ENCODE assay signal across 9 cellular contexts in the genomic region with DNA sequence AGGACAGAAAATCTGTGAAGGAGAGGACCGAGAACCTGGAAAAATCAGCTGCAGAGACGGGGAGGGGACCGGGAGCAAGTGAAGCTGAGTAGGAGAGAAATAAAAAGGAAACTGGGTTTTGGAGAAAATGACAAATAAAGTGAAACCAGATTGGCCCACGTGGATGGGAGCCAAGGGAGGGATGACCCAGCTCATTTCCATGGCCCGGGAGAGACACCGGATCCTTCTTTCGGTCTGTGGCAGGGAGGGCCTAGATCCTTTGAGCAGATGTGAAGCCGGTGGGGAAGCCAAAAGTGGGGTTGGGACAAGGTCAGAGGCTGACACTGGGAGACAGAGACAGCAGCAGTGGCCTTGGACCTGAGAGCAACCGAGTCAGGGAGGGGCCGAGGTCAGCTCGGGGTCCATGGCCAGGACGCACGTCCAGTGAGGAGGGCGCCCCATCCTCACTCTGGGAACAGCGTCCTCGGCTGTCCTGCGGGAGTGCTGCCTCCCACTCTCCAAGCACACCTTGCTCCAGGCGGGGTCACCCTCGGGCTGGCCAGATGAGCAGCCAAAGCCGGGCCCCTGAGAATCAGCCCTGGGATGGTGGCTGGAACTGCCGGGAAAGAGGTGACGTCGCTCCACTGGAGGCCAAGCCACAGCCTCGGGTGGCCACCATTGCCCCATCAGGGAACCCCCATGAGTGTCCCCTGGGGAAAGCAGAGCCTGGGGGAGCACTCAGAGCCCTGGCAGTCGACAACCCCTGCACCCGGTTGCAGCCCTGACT. TPM values are rescaled to one million over a fixed set of nuclear protein-coding genes. Genes with fewer than 3 reads are reported as not detected.
DNase-seq lines count a peak whose midpoint lies in the region; ATAC-seq and TF ChIP-seq lines count a peak whose summit lies in the region.
"Had no signal": no experiment of that assay in that cellular context is flagged by ENCODE, and none has a peak within 500 bp of the region (broad histone marks: within the 10 kb centered on the region; RNA-seq: fewer than 3 reads in every experiment).

No MANE protein-coding gene starts in this region.

- H3K27me3 Mint-ChIP-seq in GM23338 (ENCODE audit: insufficient read depth, low read depth, poor library complexity): peaks cover 4% of the 10 kb centered on the region

- no peaks in the 10 kb centered on the region for H3K9me2 ChIP-seq in GM23338 (ENCODE audit: insufficient read depth)
- H3K9me2 ChIP-seq in MM.1S (replicated peaks; ENCODE audit: insufficient read depth, low read length): no peaks in the 10 kb centered on the region

- H3K9me3 Mint-ChIP-seq in GM23338: no peaks in the 10 kb centered on the region

- 79% methylated on average over 26 of the region's 26 CpGs for WGBS in liver
- WGBS in stomach, 5 donors: 81 to 88% (median 85%) methylated on average over 13 to 26 of the region's 26 CpGs

- H3K4me3 Mint-ChIP-seq in GM23338: no peak overlapping the region

- TF ChIP-seq POLR2A in stomach (IDR thresholded peaks at IDR 0.05): no peak

- DNase-seq in GM23338 (ENCODE audit: low spot score) (no peak), caudate nucleus (lab: John Stamatoyannopoulos, UW) (peak in 2 of 61 donors; percentile 16 to 36), stomach (no peak), NCI-H2029 treated with DMSO at 0.1 percent for 48 hours (lab: John Stamatoyannopoulos, UW) (no peak), MM.1S (no peak), NCI-H345 treated with DMSO at 0.1 percent for 48 hours (lab: John Stamatoyannopoulos, UW; ENCODE audit: unreplicated experiment) (no peak), NCI-H446 treated with DMSO at 0.1 percent for 48 hours (lab: John Stamatoyannopoulos, UW) (no peak)
- DNase-seq: amniotic stem cell had no signal

- intact Hi-C loops in stomach (cut with DNase I; ENCODE audit: low total_unique reads): no loop called here

- H3K4me1 ChIP-seq in GM23338 (ENCODE audit: insufficient read depth) (no peaks in the 10 kb centered on the region), liver (ENCODE audit: control insufficient read depth in 4 of 4, insufficient read depth in 4 of 4, low read length in 3 of 4) (peaks cover 0 to 9% (median 0%) of the 10 kb centered on the region in 4 donors), stomach (peaks cover 0 to 19% (median 12%) of the 10 kb centered on the region in 4 donors), MM.1S (ENCODE audit: low read length) (no peaks in the 10 kb centered on the region)

- 0 out of 2 replicates have a peak, but pooled peaks cover 5% of the 10 kb centered on the region for H3F3A ChIP-seq in GM23338 (replicated peaks; ENCODE audit: low read depth)
- no peaks in the 10 kb centered on the region for H3F3A ChIP-seq in MM.1S (ENCODE audit: insufficient read depth, low read length)

- no peaks in the 10 kb centered on the region for H3K36me3 ChIP-seq in GM23338 (ENCODE audit: insufficient read depth)
- H3K36me3 ChIP-seq in liver (ENCODE audit: control insufficient read depth in 4 of 4, insufficient read depth in 3 of 4, low read depth in 1 of 4, low read length in 3 of 4): peaks cover 8 to 27% (median 16%) of the 10 kb centered on the region in 4 donors
- H3K36me3 ChIP-seq in stomach: peaks cover 32 to 94% (median 82%) of the 10 kb centered on the region in 4 donors
- no peaks in the 10 kb centered on the region; the same call in 1 of the 2 replicates for H3K36me3 ChIP-seq in MM.1S (replicated peaks; ENCODE audit: insufficient read depth, low read length)

- H3K36me3 Mint-ChIP-seq in GM23338 (ENCODE audit: low read depth): peaks cover 44% of the 10 kb centered on the region

- H3K27me3 ChIP-seq in GM23338 (ENCODE audit: insufficient read depth) (no peaks in the 10 kb centered on the region), liver (ENCODE audit: control insufficient read depth in 4 of 4, insufficient read depth in 4 of 4, low read length in 3 of 4) (no peaks in the 10 kb centered on the region), stomach (no peaks in the 10 kb centered on the region), MM.1S (replicated peaks; ENCODE audit: insufficient read depth, low read length) (no peaks in the 10 kb centered on the region)

- H3K4me1 Mint-ChIP-seq in GM23338: no peaks in the 10 kb centered on the region; the same call in 2 of the 3 replicates

- no peak for TF ChIP-seq RAD21 in liver (IDR thresholded peaks at IDR 0.05)

- TF ChIP-seq CTCF in GM23338 (conservative IDR thresholded peaks at IDR 0.05; ENCODE audit: low read depth in 2 of 2): peak in 1 of 2 experiments; percentile 12; a peak in 1 of 4 replicates
- no peak for TF ChIP-seq CTCF in liver (IDR thresholded peaks at IDR 0.05; ENCODE audit: low read depth, low read length, missing input control)
- no peak for TF ChIP-seq CTCF in stomach (IDR thresholded peaks at IDR 0.05)
- no peak for TF ChIP-seq CTCF in MM.1S (IDR thresholded peaks at IDR 0.05; ENCODE audit: low read length)

- peak; percentile 62 for ATAC-seq in GM23338

- no peak overlapping the region for H3K4me3 ChIP-seq in GM23338
- no peak overlapping the region for H3K4me3 ChIP-seq in liver (ENCODE audit: low read depth in 1 of 3, low read length in 3 of 3)
- H3K4me3 ChIP-seq in stomach: peak overlapping the region in 2 of 4 donors; percentile 11 to 28
- H3K4me3 ChIP-seq in MM.1S (ENCODE audit: low read length): no peak overlapping the region

- TF ChIP-seq EP300 in stomach (IDR thresholded peaks at IDR 0.05): no peak

- no peak overlapping the region for H3K4me2 ChIP-seq in GM23338
- H3K4me2 ChIP-seq in MM.1S (ENCODE audit: low read depth, low read length): no peak overlapping the region

- no peaks in the 10 kb centered on the region for H3K79me2 ChIP-seq in GM23338 (replicated peaks; ENCODE audit: insufficient read depth)
- H3K79me2 ChIP-seq in MM.1S (ENCODE audit: low read length): no peaks in the 10 kb centered on the region

- H3K9me3 ChIP-seq in liver (ENCODE audit: control insufficient read depth in 4 of 4, low read length in 3 of 4): no peaks in the 10 kb centered on the region
- no peaks in the 10 kb centered on the region for H3K9me3 ChIP-seq in stomach
- H3K9me3 ChIP-seq in MM.1S (replicated peaks; ENCODE audit: insufficient read depth, low read length): no peaks in the 10 kb centered on the region

- H2AFZ ChIP-seq in GM23338 (no peak overlapping the region), MM.1S (ENCODE audit: low read length) (no peak overlapping the region)

- H4K20me1 ChIP-seq in GM23338 (replicated peaks; ENCODE audit: insufficient read depth) (0 out of 2 replicates have a peak, but pooled peaks cover 2% of the 10 kb centered on the region), MM.1S (ENCODE audit: insufficient read depth, low read length) (no peaks in the 10 kb centered on the region)

- no peak overlapping the region; the same call in 1 of the 2 replicates for H3K27ac Mint-ChIP-seq in GM23338

- H3K27ac ChIP-seq in GM23338 (ENCODE audit: low read depth): no peak overlapping the region
- peak overlapping the region; percentile 44 for H3K27ac ChIP-seq in caudate nucleus (ENCODE audit: low read depth, low read length)
- H3K27ac ChIP-seq in liver (ENCODE audit: low read depth in 1 of 2, low read length in 2 of 2): peak overlapping the region; percentile 47 to 54
- peak overlapping the region; percentile 42 to 79 (median 74) for H3K27ac ChIP-seq in stomach
- H3K27ac ChIP-seq in MM.1S (ENCODE audit: low read length): no peak overlapping the region

- no peak overlapping the region for H3K9ac ChIP-seq in liver (ENCODE audit: low read depth in 1 of 2, low read length in 2 of 2)
- no peak overlapping the region for H3K9ac ChIP-seq in MM.1S (ENCODE audit: low read length)

TF ChIP-seq in GM23338, 12 proteins besides CTCF, POLR2A, EP300 and RAD21:
- TF ChIP-seq POLR2AphosphoS5 (IDR thresholded peaks at IDR 0.05; ENCODE audit: low read depth) (no peak), CREB1 (CRISPR knock-in tag; IDR thresholded peaks at IDR 0.05; ENCODE audit: low read depth) (no peak)

TF ChIP-seq in liver, 16 proteins besides CTCF, POLR2A, EP300 and RAD21:
- TF ChIP-seq HNF4A (conservative IDR thresholded peaks at IDR 0.05) (no peak), ATF3 (IDR thresholded peaks at IDR 0.05) (no peak), NR2F2 (IDR thresholded peaks at IDR 0.05) (peak; percentile 26)

RNA-seq across cellular contexts. Expression of gene CDR2, which starts 50.8 kb away (rescaled TPM):
- 39.3 and 43.7 TPM in 2 replicates for total RNA-seq in GM23338 (2014; rRNA removed; shearing (Covaris generic))
- 13.0 and 17.7 TPM in 2 replicates for polyA plus RNA-seq in GM23338 (2016; fragmentation: Nextera tagmentation; extraction: Ambion mirVana)
- 10 to 100 TPM; 11.5 to 12.1 TPM for total RNA-seq in liver
- polyA plus RNA-seq in liver: 1 to 10 TPM; 2.9 to 7.9 TPM
- 100 to 1,000 TPM in 1 of 5 donors, 10 to 100 TPM in 4; 21.4 to 198 (median 27.7) TPM for total RNA-seq in stomach
- 10 to 100 TPM in 2 of 3 donors, 1 to 10 TPM in 1; 8.9 to 16.6 (median 15.4) TPM for polyA plus RNA-seq in stomach

Comparison
In these comparisons a context has a peak if more than half of its experiments do, and no peak if none do; other contexts are left out.
1. H3K27ac ChIP-seq: peak in caudate nucleus (single experiment), liver (2 of 2) and stomach (5 of 5); none in GM23338 (single experiment) and MM.1S (single experiment).